In the genomic region with DNA sequence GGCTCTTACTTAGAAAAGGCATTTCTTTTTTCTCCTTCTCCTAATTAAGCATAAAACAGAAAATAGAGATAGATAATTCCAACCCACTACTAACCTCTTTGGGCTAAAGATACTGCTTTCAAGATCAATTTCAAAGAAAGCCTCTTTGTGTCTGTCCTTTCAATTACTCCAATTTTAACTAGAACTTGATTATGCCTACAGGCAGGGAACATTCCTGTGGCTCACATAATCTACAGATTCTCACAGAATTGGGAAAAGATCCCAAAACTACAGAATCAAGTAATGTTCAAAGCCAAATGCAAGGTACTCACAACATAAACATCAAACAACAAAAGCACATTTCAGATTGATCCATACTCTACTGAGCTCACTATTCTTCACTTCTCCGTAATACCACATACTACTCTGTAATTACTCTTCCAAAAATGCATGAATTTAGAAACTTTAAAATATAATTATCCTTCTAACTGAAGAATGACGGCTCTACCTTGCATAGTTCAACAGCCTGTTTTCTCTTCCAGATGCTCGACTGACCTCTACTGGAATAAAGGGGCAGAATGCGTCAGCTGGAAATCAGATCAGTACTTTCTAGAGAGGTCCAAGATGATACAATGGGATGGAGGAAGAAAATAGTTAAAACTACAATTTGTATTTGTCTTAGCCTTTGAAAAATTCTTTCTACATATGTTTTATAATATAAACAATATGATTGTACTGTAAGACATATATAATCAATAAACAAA, we compare ENCODE assay signal across 12 cellular contexts. TPM values are rescaled to one million over a fixed set of nuclear protein-coding genes. Genes with fewer than 3 reads are reported as not detected.
DNase-seq lines count a peak whose midpoint lies in the region; ATAC-seq and TF ChIP-seq lines count a peak whose summit lies in the region.
"Had no signal": no experiment of that assay in that cellular context is flagged by ENCODE, and none has a peak within 500 bp of the region (broad histone marks: within the 10 kb centered on the region; RNA-seq: fewer than 3 reads in every experiment).

No MANE protein-coding gene starts in this region.

- CTCF ChIA-PET in AG04450 (lab: Charles Lee), result interaction anchor here (0.5 to 2.8 kb wide), 4 partner anchors 41 to 1293 kb away, joined by 3 to 17 read pairs (median 4); no protein-coding TSS in a partner anchor

- H3K27me3 ChIP-seq in AG04450 (ENCODE audit: control insufficient read depth, insufficient read depth, low read length), result no peaks in the 10 kb centered on the region
- no peaks in the 10 kb centered on the region for H3K27me3 ChIP-seq in left lung

- intact Hi-C loops in left lung (cut with DNase I), result no loop called here

- peaks cover 0 to 11% of the 10 kb centered on the region in 2 donors for H3K36me3 ChIP-seq in left lung

- POLR2A ChIA-PET in AG04450 (lab: Yijun Ruan, JAX), result no interaction called here

- no peaks in the 10 kb centered on the region for H3K9me3 ChIP-seq in AG04450 (ENCODE audit: control insufficient read depth, insufficient read depth, low read length)
- no peaks in the 10 kb centered on the region for H3K9me3 ChIP-seq in left lung

- no peak overlapping the region for H3K27ac ChIP-seq in AG04450 (ENCODE audit: low read depth, low read length)
- no peak overlapping the region for H3K27ac ChIP-seq in left lung

- H3K4me3 ChIP-seq in AG04450 (ENCODE audit: low read depth, low read length), result no peak overlapping the region
- no peak overlapping the region for H3K4me3 ChIP-seq in left lung
- H3K4me3 ChIP-seq: GM23338 had no signal

- ATAC-seq in HG02973 (IDR thresholded peaks at IDR 0.05; ENCODE audit: unreplicated experiment), result no peak
- ATAC-seq in HG03354 (IDR thresholded peaks at IDR 0.05; ENCODE audit: poor library complexity, severe bottlenecking, unreplicated experiment), result no peak
- ATAC-seq in left lung, result no peak
- ATAC-seq: GM23338, T-helper 17 cell had no signal

- H3K4me1 ChIP-seq in left lung, result peaks cover 0 to 36% of the 10 kb centered on the region in 2 donors

- TF ChIP-seq CTCF in AG04450 (IDR thresholded peaks at IDR 0.05; ENCODE audit: low read depth, low read length) (peak; percentile 24; the same call in 1 of the 2 replicates), left lung (IDR thresholded peaks at IDR 0.05) (peak in 1 of 2 donors; percentile 19)

- DNase-seq in AG04450 (ENCODE audit: low read depth, low spot score) (no peak), HCEC 1CT (peak; percentile 27), amniotic stem cell (lab: John Stamatoyannopoulos, UW) (peak; percentile 4), hepatic stellate cell (ENCODE audit: low spot score) (peak; percentile 26), left lung (no peak), nucleus accumbens (lab: John Stamatoyannopoulos, UW) (no peak)
- DNase-seq: central memory CD4-positive, alpha-beta T cell; NCI-H2107; T-helper 17 cell had no signal

RNA-seq across cellular contexts. Expression of a gene that starts 3.9 kb away (rescaled TPM):
- 11.1 and 18.3 TPM in 2 replicates for polyA plus RNA-seq in AG04450 (2011; rRNA removed)
- polyA minus RNA-seq in AG04450 (2011; rRNA and poly(A)+ RNA removed), result 6.8 and 10.3 TPM in 2 replicates
- 10 to 100 TPM; 10.8 to 14.5 TPM for total RNA-seq in left lung

Comparison
In these comparisons a context has a peak if more than half of its experiments do, and no peak if none do; other contexts are left out.
1. DNase-seq: peak in HCEC 1CT (single experiment), amniotic stem cell (single experiment) and hepatic stellate cell (single experiment); none in AG04450 (single experiment), left lung (0 of 2) and nucleus accumbens (0 of 56).